In genomic region chr11:77467233-77467632, GRCh38 we compare ENCODE assay signal across 28 cellular contexts. TPM values are rescaled to one million over a fixed set of nuclear protein-coding genes. Genes with fewer than 3 reads are reported as not detected.
DNase-seq lines count a peak whose midpoint lies in the region; ATAC-seq, FAIRE-seq and TF ChIP-seq lines count a peak whose summit lies in the region.
"Had no signal": no experiment of that assay in that cellular context is flagged by ENCODE, and none has a peak within 500 bp of the region (broad histone marks: within the 10 kb centered on the region; RNA-seq: fewer than 3 reads in every experiment).

No MANE protein-coding gene starts in this region.

- peaks cover 3% of the 10 kb centered on the region for H4K20me1 ChIP-seq in astrocyte (ENCODE audit: insufficient read depth, low read length)

- H3K27me3 ChIP-seq in astrocyte (ENCODE audit: insufficient read depth, low read length), result no peaks in the 10 kb centered on the region
- no peaks in the 10 kb centered on the region for H3K27me3 ChIP-seq in MG63
- H3K27me3 ChIP-seq: spleen had no signal

- no peaks in the 10 kb centered on the region for H3K4me1 ChIP-seq in astrocyte (ENCODE audit: insufficient read depth, low read length)
- H3K4me1 ChIP-seq: left ventricle myocardium inferior had no signal

- no peak overlapping the region for H3K4me3 ChIP-seq in astrocyte (ENCODE audit: insufficient read depth, low read depth, low read length)
- H3K4me3 ChIP-seq in MG63, result no peak overlapping the region
- H3K4me3 ChIP-seq: left ventricle myocardium inferior, spleen had no signal

- intact Hi-C loops in left colon (cut with DNase I, micrococcal nuclease) (no loop called here), Right ventricle myocardium inferior (cut with DNase I) (no loop called here)

- peak overlapping the region; percentile 34 for H3K4me3 Mint-ChIP-seq in astrocyte (ENCODE audit: unreplicated experiment)
- H3K4me3 Mint-ChIP-seq: activated CD8-positive, alpha-beta T cell treated with anti-CD3 and anti-CD28 coated beads, Interleukin-2, amount 10 ng/mL, durations not matched to agents 7 days and 5 days; immature natural killer cell; nephron had no signal

- H3K9me3 ChIP-seq in astrocyte (ENCODE audit: insufficient read depth, low read depth, low read length) (no peaks in the 10 kb centered on the region), MG63 (no peaks in the 10 kb centered on the region)
- H3K9me3 ChIP-seq: left ventricle myocardium inferior, spleen had no signal

- no peak for TF ChIP-seq CTCF in astrocyte (IDR thresholded peaks at IDR 0.05; ENCODE audit: insufficient read depth, low read depth, low read length)
- no peak for TF ChIP-seq CTCF in GM20000 (IDR thresholded peaks at IDR 0.05; ENCODE audit: extremely low read depth, missing control alignments)

- H3K27me3 Mint-ChIP-seq in astrocyte (ENCODE audit: low read depth, unreplicated experiment), result no peaks in the 10 kb centered on the region

- peaks cover 19% of the 10 kb centered on the region for H3K4me1 Mint-ChIP-seq in astrocyte (ENCODE audit: low read depth, unreplicated experiment)

- no peak overlapping the region for H2AFZ ChIP-seq in astrocyte (ENCODE audit: low read depth, low read length)

- no peaks in the 10 kb centered on the region for H3K9me3 Mint-ChIP-seq in astrocyte (ENCODE audit: unreplicated experiment)
- H3K9me3 Mint-ChIP-seq: immature natural killer cell, nephron had no signal

- peak; percentile 58 for ATAC-seq in left colon
- ATAC-seq in Right ventricle myocardium inferior, result no peak
- ATAC-seq in HG03457 (IDR thresholded peaks at IDR 0.05; ENCODE audit: unreplicated experiment), result no peak
- ATAC-seq: activated CD8-positive, alpha-beta T cell treated with anti-CD3 and anti-CD28 coated beads, Interleukin-2, amount 10 ng/mL, durations not matched to agents 7 days and 5 days; stimulated activated naive CD8-positive, alpha-beta T cell treated with anti-CD3 and anti-CD28 coated beads, Interleukin-15, Interleukin-2, amounts not matched to agents 100 U/mL and 50 U/mL, for 24 hours had no signal

- H3K36me3 Mint-ChIP-seq in astrocyte (ENCODE audit: low read depth, unreplicated experiment), result peaks cover 1% of the 10 kb centered on the region
- H3K36me3 Mint-ChIP-seq: immature natural killer cell had no signal

- no peak overlapping the region for H3K4me2 ChIP-seq in astrocyte (ENCODE audit: low read length)

- H3K36me3 ChIP-seq in astrocyte (ENCODE audit: insufficient read depth, low read length), result no peaks in the 10 kb centered on the region
- no peaks in the 10 kb centered on the region for H3K36me3 ChIP-seq in MG63
- H3K36me3 ChIP-seq: left ventricle myocardium inferior, spleen had no signal

- no peaks in the 10 kb centered on the region for H3K79me2 ChIP-seq in astrocyte (ENCODE audit: insufficient read depth, low read length)

- DNase-seq in EH (ENCODE audit: low read depth) (peak; percentile 15), LHCN-M2 (ENCODE audit: low read depth) (peak; percentile 51), astrocyte (ENCODE audit: low read depth) (no peak), left colon (no peak), Right ventricle myocardium inferior (ENCODE audit: missing footprints) (no peak), GM20000 (ENCODE audit: low spot score) (no peak), MG63 (no peak)
- DNase-seq: activated CD8-positive, alpha-beta T cell treated with anti-CD3 and anti-CD28 coated beads, Interleukin-2, amount 10 ng/mL, durations not matched to agents 7 days and 5 days; activated effector memory CD4-positive, alpha-beta T cell treated with anti-CD3 and anti-CD28 coated beads, Interleukin-2, amount 50 U/mL, for 16 hours; C1 segment of cervical spinal cord; erythroblast; hippocampal formation; immature natural killer cell; KG1; left ventricle myocardium inferior; midbrain; NCI-H1048; NCI-H187 treated with DMSO at 0.1 percent for 48 hours; OCI-M1; SIG-M5; spleen; stimulated activated CD4-positive, alpha-beta T cell treated with anti-CD3 and anti-CD28 coated beads, Interleukin-4, amount 100 ng/mL, for 4 hours; stimulated activated naive CD8-positive, alpha-beta T cell treated with anti-CD3 and anti-CD28 coated beads, Interleukin-15, Interleukin-2, amounts not matched to agents 100 U/mL and 50 U/mL, for 24 hours had no signal

- H3K9ac ChIP-seq in astrocyte (ENCODE audit: low read length), result no peak overlapping the region

- H3K27ac Mint-ChIP-seq in astrocyte (ENCODE audit: unreplicated experiment), result no peak overlapping the region
- H3K27ac Mint-ChIP-seq: activated CD8-positive, alpha-beta T cell treated with anti-CD3 and anti-CD28 coated beads, Interleukin-2, amount 10 ng/mL, durations not matched to agents 7 days and 5 days; immature natural killer cell; nephron had no signal

- no peak for FAIRE-seq in astrocyte (lab: Jason Lieb, UNC)
- FAIRE-seq: frontal cortex, HTR-8/SVneo, TTC549 had no signal

- no peak overlapping the region for H3K27ac ChIP-seq in astrocyte (ENCODE audit: low read depth, low read length)
- H3K27ac ChIP-seq: left ventricle myocardium inferior, spleen had no signal

RNA-seq across cellular contexts. Expression of gene PAK1, which starts 6.7 kb away (rescaled TPM):
- total RNA-seq in LHCN-M2 (2014; rRNA removed) (88.2 and 91.5 TPM in 2 replicates), astrocyte (41.0 TPM in 2 replicates), left colon (100 to 1,000 TPM; 110 to 124 TPM), Right ventricle myocardium inferior (10.1 TPM)
- polyA plus RNA-seq in LHCN-M2 (2012), result 41.1 TPM
- 31.3 and 35.5 TPM in 2 replicates for total RNA-seq in MG63 (2014; rRNA removed; shearing (Covaris generic); ENCODE audit: low replicate concordance)

Comparison
In these comparisons a context has a peak if more than half of its experiments do, and no peak if none do; other contexts are left out.
1. DNase-seq: peak in EH (single experiment) and LHCN-M2 (single experiment); none in astrocyte (single experiment), left colon (0 of 2), Right ventricle myocardium inferior (single experiment), GM20000 (single experiment) and MG63 (single experiment).